Comparison of ENCODE assay signal across 14 cellular contexts in the genomic region with DNA sequence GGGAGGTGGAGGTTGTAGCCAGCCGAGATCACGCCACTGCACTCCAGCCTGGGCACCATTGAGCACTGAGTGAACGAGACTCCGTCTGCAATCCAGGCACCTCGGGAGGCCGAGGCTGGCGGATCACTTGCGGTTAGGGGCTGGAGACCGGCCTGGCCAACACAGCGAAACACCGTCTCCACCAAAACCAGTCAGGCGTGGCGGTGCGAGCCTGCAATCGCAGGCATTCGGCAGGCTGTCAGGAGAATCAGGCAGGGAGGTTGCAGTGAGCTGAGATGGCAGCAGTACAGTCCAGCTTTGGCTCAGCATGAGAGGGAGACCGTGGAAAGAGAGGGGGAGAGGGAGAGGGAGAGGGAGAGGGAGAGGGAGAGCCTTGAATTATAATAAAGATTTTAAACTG. TPM values are rescaled to one million over a fixed set of nuclear protein-coding genes. Genes with fewer than 3 reads are reported as not detected.
"Had no signal": no experiment of that assay in that cellular context is flagged by ENCODE, and none has a peak within 500 bp of the region (broad histone marks: within the 10 kb centered on the region; RNA-seq: fewer than 3 reads in every experiment).

No MANE protein-coding gene starts in this region.

RNA-seq across cellular contexts. Expression of gene PRSS48, which starts 21.3 kb away (rescaled TPM):
- total RNA-seq: stomach, subcutaneous adipose tissue, suprapubic skin, temporal lobe, thoracic aorta, thyroid gland, tibial nerve, transverse colon, upper lobe of left lung, upper lobe of right lung, ureter, urinary bladder, uterus, vagina had no signal
- polyA plus RNA-seq: stomach, urinary bladder had no signal
